In the genomic region with DNA sequence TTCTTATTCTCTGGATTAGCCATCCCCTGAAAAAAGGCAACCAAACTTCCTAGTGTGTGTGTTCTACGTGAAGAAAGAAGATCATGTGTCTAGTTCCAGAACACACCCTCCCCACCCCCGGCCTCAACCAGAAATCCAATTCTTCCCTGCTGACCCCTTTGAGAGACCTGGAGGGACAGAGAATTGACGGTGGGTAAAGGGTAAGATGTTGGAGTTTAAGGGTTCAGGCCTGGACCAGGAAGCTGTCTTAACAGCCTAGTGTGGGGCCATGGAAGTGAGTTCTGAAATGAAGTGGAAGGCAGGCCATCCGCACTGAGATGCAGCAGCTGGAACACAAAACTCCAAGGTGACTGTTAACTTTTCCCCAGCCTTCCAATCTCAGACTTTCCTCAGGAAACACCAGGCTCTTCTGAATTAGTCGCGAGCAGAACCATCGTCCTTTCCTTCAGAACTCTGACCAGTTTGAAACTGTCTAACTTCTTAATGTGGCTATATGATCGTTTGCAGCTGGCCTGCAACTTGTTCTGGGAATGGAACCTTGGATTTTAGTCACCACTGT, we compare ENCODE assay signal across 1 cellular context.
TF ChIP-seq lines count a peak whose summit lies in the region.

No MANE protein-coding gene starts in this region.

TF ChIP-seq in K562, 482 proteins besides CTCF, POLR2A, EP300 and RAD21 (continued from another document):
- TF ChIP-seq, protein P1, sequence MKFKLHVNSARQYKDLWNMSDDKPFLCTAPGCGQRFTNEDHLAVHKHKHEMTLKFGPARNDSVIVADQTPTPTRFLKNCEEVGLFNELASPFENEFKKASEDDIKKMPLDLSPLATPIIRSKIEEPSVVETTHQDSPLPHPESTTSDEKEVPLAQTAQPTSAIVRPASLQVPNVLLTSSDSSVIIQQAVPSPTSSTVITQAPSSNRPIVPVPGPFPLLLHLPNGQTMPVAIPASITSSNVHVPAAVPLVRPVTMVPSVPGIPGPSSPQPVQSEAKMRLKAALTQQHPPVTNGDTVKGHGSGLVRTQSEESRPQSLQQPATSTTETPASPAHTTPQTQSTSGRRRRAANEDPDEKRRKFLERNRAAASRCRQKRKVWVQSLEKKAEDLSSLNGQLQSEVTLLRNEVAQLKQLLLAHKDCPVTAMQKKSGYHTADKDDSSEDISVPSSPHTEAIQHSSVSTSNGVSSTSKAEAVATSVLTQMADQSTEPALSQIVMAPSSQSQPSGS (CRISPR knock-in tag; IDR thresholded peaks at IDR 0.05): no peak
- TF ChIP-seq GATA2 (CRISPR knock-in tag; IDR thresholded peaks at IDR 0.05): no peak
- TF ChIP-seq ELF2 (CRISPR knock-in tag; IDR thresholded peaks at IDR 0.05): no peak
- no peak for TF ChIP-seq STAT5B (CRISPR knock-in tag; IDR thresholded peaks at IDR 0.05)
- TF ChIP-seq PTBP1 (IDR thresholded peaks at IDR 0.05; ENCODE audit: low read depth, low read length): no peak
- TF ChIP-seq ZBTB11 (CRISPR knock-in tag; IDR thresholded peaks at IDR 0.05): 0 out of 6 replicates have a peak, but pooled peaks of 1 of the 3 experiments have one; percentile 6
- TF ChIP-seq SIN3A (IDR thresholded peaks at IDR 0.05; ENCODE audit: borderline replicate concordance in 2 of 2, control insufficient read depth in 1 of 2, low read depth in 2 of 2, low read length in 2 of 2): no peak; a peak in 1 of 4 replicates
- TF ChIP-seq, protein P2, sequence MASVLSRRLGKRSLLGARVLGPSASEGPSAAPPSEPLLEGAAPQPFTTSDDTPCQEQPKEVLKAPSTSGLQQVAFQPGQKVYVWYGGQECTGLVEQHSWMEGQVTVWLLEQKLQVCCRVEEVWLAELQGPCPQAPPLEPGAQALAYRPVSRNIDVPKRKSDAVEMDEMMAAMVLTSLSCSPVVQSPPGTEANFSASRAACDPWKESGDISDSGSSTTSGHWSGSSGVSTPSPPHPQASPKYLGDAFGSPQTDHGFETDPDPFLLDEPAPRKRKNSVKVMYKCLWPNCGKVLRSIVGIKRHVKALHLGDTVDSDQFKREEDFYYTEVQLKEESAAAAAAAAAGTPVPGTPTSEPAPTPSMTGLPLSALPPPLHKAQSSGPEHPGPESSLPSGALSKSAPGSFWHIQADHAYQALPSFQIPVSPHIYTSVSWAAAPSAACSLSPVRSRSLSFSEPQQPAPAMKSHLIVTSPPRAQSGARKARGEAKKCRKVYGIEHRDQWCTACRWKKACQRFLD (CRISPR knock-in tag; IDR thresholded peaks at IDR 0.05): peak; percentile 66
- TF ChIP-seq PHF20 (IDR thresholded peaks at IDR 0.05; ENCODE audit: partially characterized antibody): no peak
